Comparison of ENCODE assay signal across 21 cellular contexts in genomic region chr5:66327008-66327407, GRCh38.
DNase-seq lines count a peak whose midpoint lies in the region; ATAC-seq and TF ChIP-seq lines count a peak whose summit lies in the region.
"Had no signal": no experiment of that assay in that cellular context is flagged by ENCODE, and none has a peak within 500 bp of the region (broad histone marks: within the 10 kb centered on the region; RNA-seq: fewer than 3 reads in every experiment).

No MANE protein-coding gene starts in this region.

- intact Hi-C loops in Right ventricle myocardium superior (cut with DNase I) (loop anchor here (10.0 kb wide), 1 partner anchor 108 kb away; no protein-coding TSS in a partner anchor), left cardiac atrium (cut with DNase I) (loop anchor here in 1 of 2 donors (5.0 kb wide), 2 partner anchors 40 to 110 kb away; no protein-coding TSS in a partner anchor), left ventricle myocardium superior (cut with micrococcal nuclease) (loop anchor here (10.0 kb wide), 1 partner anchor 108 kb away; no protein-coding TSS in a partner anchor), right lobe of liver (cut with DNase I) (no loop called here)

- H3K36me3 ChIP-seq in suprapubic skin = no peaks in the 10 kb centered on the region
- no peaks in the 10 kb centered on the region for H3K36me3 ChIP-seq in right lobe of liver
- H3K36me3 ChIP-seq: BLaER1 had no signal

- H3K9me3 ChIP-seq in suprapubic skin (no peaks in the 10 kb centered on the region), right lobe of liver (no peaks in the 10 kb centered on the region)

- no peak for TF ChIP-seq POLR2A in suprapubic skin (IDR thresholded peaks at IDR 0.05)
- TF ChIP-seq POLR2A in right lobe of liver (IDR thresholded peaks at IDR 0.05) = no peak

- H3K27me3 ChIP-seq in suprapubic skin (no peaks in the 10 kb centered on the region), right lobe of liver (no peaks in the 10 kb centered on the region)
- H3K27me3 ChIP-seq: BLaER1 had no signal

- ATAC-seq in Right ventricle myocardium superior (ENCODE audit: poor library complexity) = peak; percentile 61
- ATAC-seq in left cardiac atrium = no peak
- peak; percentile 42 for ATAC-seq in left ventricle myocardium superior
- no peak for ATAC-seq in GM19328 (IDR thresholded peaks at IDR 0.05; ENCODE audit: unreplicated experiment)
- ATAC-seq in right lobe of liver = no peak
- ATAC-seq: CD8-positive, alpha-beta T cell; GM12878; HCT116 had no signal

- peak; percentile 7 for DNase-seq in NCI-H1436 (lab: John Stamatoyannopoulos, UW)
- DNase-seq in NCI-H1436 treated with DMSO at 0.1 percent for 48 hours (lab: John Stamatoyannopoulos, UW) = no peak
- no peak for DNase-seq in Right ventricle myocardium superior
- DNase-seq in left cardiac atrium = no peak
- DNase-seq in left ventricle myocardium superior = no peak
- no peak for DNase-seq in suprapubic skin (ENCODE audit: low spot score in 2 of 2)
- DNase-seq in right lobe of liver = no peak
- DNase-seq: CD4-positive, CD25-positive, alpha-beta regulatory T cell; CD8-positive, alpha-beta T cell; DMS 273 treated with DMSO at 0.1 percent for 48 hours; DMS79; EL; GDM1; H7 had no signal

- 96% methylated on average over 2 of the region's 2 CpGs for WGBS in suprapubic skin
- no CpG with 5 or more reads among the region's 2 CpGs for WGBS in right lobe of liver (ENCODE audit: insufficient coverage, low coverage, low lambda C conversion rate, missing lambda C conversion rate)

- H3K4me1 ChIP-seq in suprapubic skin (no peaks in the 10 kb centered on the region), right lobe of liver (no peaks in the 10 kb centered on the region)
- H3K4me1 ChIP-seq: BLaER1 had no signal

- no peak for TF ChIP-seq EP300 in suprapubic skin (IDR thresholded peaks at IDR 0.05)

- TF ChIP-seq CTCF in suprapubic skin (IDR thresholded peaks at IDR 0.05) (no peak), right lobe of liver (IDR thresholded peaks at IDR 0.05) (no peak)

- no peak overlapping the region for H3K4me3 ChIP-seq in suprapubic skin
- H3K4me3 ChIP-seq in right lobe of liver = no peak overlapping the region
- H3K4me3 ChIP-seq: BLaER1, GM12878, GM23248 had no signal

- H3K27ac ChIP-seq in suprapubic skin = peak overlapping the region; percentile 13
- no peak overlapping the region for H3K27ac ChIP-seq in right lobe of liver
- H3K27ac ChIP-seq: 22Rv1, BLaER1, C4-2B, GM23248 had no signal

Comparison
In these comparisons a context has a peak if more than half of its experiments do, and no peak if none do; other contexts are left out.
1. ATAC-seq: peak in Right ventricle myocardium superior (single experiment) and left ventricle myocardium superior (single experiment); none in left cardiac atrium (0 of 2), GM19328 (single experiment) and right lobe of liver (0 of 4).
2. intact Hi-C loops: an anchor here in Right ventricle myocardium superior (10.0 kb wide) and left ventricle myocardium superior (10.0 kb wide); none called in right lobe of liver.